Comparison of ENCODE assay signal across 25 cellular contexts in genomic region chr17:69596141-69596540, GRCh38.
"Had no signal": no experiment of that assay in that cellular context is flagged by ENCODE, and none has a peak within 500 bp of the region (broad histone marks: within the 10 kb centered on the region; RNA-seq: fewer than 3 reads in every experiment).

No MANE protein-coding gene starts in this region.

- DNase-seq: heart right ventricle; islet precursor cell; left ventricle myocardium inferior; midbrain; mucosa of descending colon; naive thymus-derived CD4-positive, alpha-beta T cell; occipital lobe; posterior cingulate gyrus; retina; right cardiac atrium; sigmoid colon; small intestine; spleen; stimulated activated CD4-positive, alpha-beta T cell treated with anti-CD3 and anti-CD28 coated beads, Interleukin-4, amount 100 ng/mL, for 24 hours; stimulated activated naive CD4-positive, alpha-beta T cell; stimulated activated naive CD8-positive, alpha-beta T cell treated with anti-CD3 and anti-CD28 coated beads, Interleukin-15, amount 100 ng/mL, for 72 hours; substantia nigra; transverse colon; upper lobe of left lung had no signal

- ATAC-seq: heart right ventricle; mucosa of descending colon; naive thymus-derived CD4-positive, alpha-beta T cell; natural killer cell treated with Interleukin-12 subunit alpha and Interleukin-12 subunit beta and Interleukin-15 and Interleukin-18, amount 100 ng/mL, for 72 hours; right cardiac atrium; stimulated activated effector memory CD8-positive, alpha-beta T cell treated with anti-CD3 and anti-CD28 coated beads, Interleukin-12 subunit alpha, Interleukin-12 subunit beta, amount 100 ng/mL, for 72 hours; stimulated activated naive CD8-positive, alpha-beta T cell treated with anti-CD3 and anti-CD28 coated beads, Interleukin-15, amount 100 ng/mL, for 72 hours had no signal

- H3K4me2 ChIP-seq: hepatocyte had no signal

- H3K27me3 ChIP-seq: hepatocyte, neutrophil, sigmoid colon, spleen, transverse colon, upper lobe of left lung had no signal

- H3K27me3 Mint-ChIP-seq: stimulated activated naive CD8-positive, alpha-beta T cell treated with anti-CD3 and anti-CD28 coated beads, Interleukin-15, amount 100 ng/mL, for 72 hours had no signal

- H3K79me2 ChIP-seq: hepatocyte had no signal

- H3K27ac Mint-ChIP-seq: naive thymus-derived CD4-positive, alpha-beta T cell; natural killer cell treated with Interleukin-12 subunit alpha and Interleukin-12 subunit beta and Interleukin-15 and Interleukin-18, amount 100 ng/mL, for 72 hours; stimulated activated effector memory CD8-positive, alpha-beta T cell treated with anti-CD3 and anti-CD28 coated beads, Interleukin-12 subunit alpha, Interleukin-12 subunit beta, amount 100 ng/mL, for 72 hours; stimulated activated naive CD8-positive, alpha-beta T cell treated with anti-CD3 and anti-CD28 coated beads, Interleukin-15, amount 100 ng/mL, for 72 hours had no signal

- H3K27ac ChIP-seq: heart right ventricle, hepatocyte, left ventricle myocardium inferior, neutrophil, prostate gland, sigmoid colon, spleen, transverse colon, upper lobe of left lung had no signal

- H3K36me3 Mint-ChIP-seq: naive thymus-derived CD4-positive, alpha-beta T cell; natural killer cell treated with Interleukin-12 subunit alpha and Interleukin-12 subunit beta and Interleukin-15 and Interleukin-18, amount 100 ng/mL, for 72 hours; stimulated activated effector memory CD8-positive, alpha-beta T cell treated with anti-CD3 and anti-CD28 coated beads, Interleukin-12 subunit alpha, Interleukin-12 subunit beta, amount 100 ng/mL, for 72 hours had no signal

- H3K4me1 ChIP-seq: prostate gland, spleen, transverse colon, upper lobe of left lung had no signal

- H3K4me3 Mint-ChIP-seq: naive thymus-derived CD4-positive, alpha-beta T cell; natural killer cell treated with Interleukin-12 subunit alpha and Interleukin-12 subunit beta and Interleukin-15 and Interleukin-18, amount 100 ng/mL, for 72 hours; stimulated activated effector memory CD8-positive, alpha-beta T cell treated with anti-CD3 and anti-CD28 coated beads, Interleukin-12 subunit alpha, Interleukin-12 subunit beta, amount 100 ng/mL, for 72 hours; stimulated activated naive CD8-positive, alpha-beta T cell treated with anti-CD3 and anti-CD28 coated beads, Interleukin-15, amount 100 ng/mL, for 72 hours had no signal

- H3K4me3 ChIP-seq: heart right ventricle, hepatocyte, left ventricle myocardium inferior, lung, mucosa of descending colon, prostate gland, sigmoid colon, spleen, transverse colon, upper lobe of left lung had no signal

- H3K9me3 ChIP-seq: heart right ventricle, left ventricle myocardium inferior, mucosa of descending colon, neutrophil, prostate gland, sigmoid colon, spleen, transverse colon, upper lobe of left lung had no signal

- FAIRE-seq: small intestine had no signal

- H3K9me3 Mint-ChIP-seq: naive thymus-derived CD4-positive, alpha-beta T cell; natural killer cell treated with Interleukin-12 subunit alpha and Interleukin-12 subunit beta and Interleukin-15 and Interleukin-18, amount 100 ng/mL, for 72 hours; stimulated activated effector memory CD8-positive, alpha-beta T cell treated with anti-CD3 and anti-CD28 coated beads, Interleukin-12 subunit alpha, Interleukin-12 subunit beta, amount 100 ng/mL, for 72 hours; stimulated activated naive CD8-positive, alpha-beta T cell treated with anti-CD3 and anti-CD28 coated beads, Interleukin-15, amount 100 ng/mL, for 72 hours had no signal

- H2AFZ ChIP-seq: hepatocyte had no signal

- H3K36me3 ChIP-seq: heart right ventricle, left ventricle myocardium inferior, neutrophil, prostate gland, sigmoid colon, spleen, transverse colon, upper lobe of left lung had no signal

- H3K4me1 Mint-ChIP-seq: naive thymus-derived CD4-positive, alpha-beta T cell; stimulated activated effector memory CD8-positive, alpha-beta T cell treated with anti-CD3 and anti-CD28 coated beads, Interleukin-12 subunit alpha, Interleukin-12 subunit beta, amount 100 ng/mL, for 72 hours; stimulated activated naive CD8-positive, alpha-beta T cell treated with anti-CD3 and anti-CD28 coated beads, Interleukin-15, amount 100 ng/mL, for 72 hours had no signal
